8 cellular contexts compared by ENCODE assay signal in genomic region chr16:47037746-47038458, GRCh38.
A peak's percentile ranks its signal among the peaks of the same experiment; 100 is the strongest.
DNase-seq lines count a peak whose midpoint lies in the region; ATAC-seq and TF ChIP-seq lines count a peak whose summit lies in the region.

No MANE protein-coding gene starts in this region.

- TF ChIP-seq CTCF in AG10803 (conservative IDR thresholded peaks at IDR 0.05; ENCODE audit: low read length) (peak; percentile 75), lower lobe of right lung (IDR thresholded peaks at IDR 0.05) (peak; percentile 95)

- CTCF ChIA-PET in activated CD4-positive, alpha-beta T cell treated with anti-CD3 and anti-CD28 coated beads, Interleukin-2, amount 10 ng/mL, durations not matched to agents 7 days and 5 days (lab: Charles Lee) = interaction anchor here (0.6 to 2.1 kb wide), 29 partner anchors 9 to 1127 kb away, joined by 3 to 15 read pairs (median 4); partner anchors contain the start of genes ITFG1, NETO2 and PHKB

- no peaks in the 10 kb centered on the region for H3K36me3 Mint-ChIP-seq in activated CD4-positive, alpha-beta T cell treated with anti-CD3 and anti-CD28 coated beads, Interleukin-2, amount 10 ng/mL, durations not matched to agents 7 days and 5 days (ENCODE audit: low read depth)

- peak; percentile 68 for DNase-seq in AG10803 (ENCODE audit: low read depth)
- peak; percentile 32 to 80 for DNase-seq in NCI-H446 (lab: John Stamatoyannopoulos, UW)
- peak; percentile 88 for DNase-seq in activated CD4-positive, alpha-beta T cell treated with anti-CD3 and anti-CD28 coated beads, Interleukin-2, amount 10 ng/mL, durations not matched to agents 7 days and 5 days
- peak; percentile 85 for DNase-seq in dermis blood vessel endothelial cell
- DNase-seq in lower lobe of right lung = peak; percentile 93
- peak; percentile 85 to 94 for DNase-seq in stimulated activated CD4-positive, alpha-beta T cell treated with anti-CD3 and anti-CD28 coated beads, Interleukin-4, amount 100 ng/mL, for 48 hours (ENCODE audit: low read depth in 2 of 2)

- H3K4me1 ChIP-seq in lower lobe of right lung = peaks cover 4% of the 10 kb centered on the region

- H3K27ac Mint-ChIP-seq in activated CD4-positive, alpha-beta T cell treated with anti-CD3 and anti-CD28 coated beads, Interleukin-2, amount 10 ng/mL, durations not matched to agents 7 days and 5 days = no peak overlapping the region

- H3K9me3 ChIP-seq in lower lobe of right lung = no peaks in the 10 kb centered on the region

- H3K27me3 Mint-ChIP-seq in activated CD4-positive, alpha-beta T cell treated with anti-CD3 and anti-CD28 coated beads, Interleukin-2, amount 10 ng/mL, durations not matched to agents 7 days and 5 days = peaks cover 9% of the 10 kb centered on the region

- intact Hi-C loops in lower lobe of right lung (cut with DNase I) = no loop called here

- H3K36me3 ChIP-seq in lower lobe of right lung = no peaks in the 10 kb centered on the region

- peak overlapping the region; percentile 71 for H3K4me3 ChIP-seq in AG10803 (ENCODE audit: low read length)
- peak overlapping the region; percentile 63 for H3K4me3 ChIP-seq in lower lobe of right lung

- peak; percentile 83 for ATAC-seq in GM18861 (IDR thresholded peaks at IDR 0.05; ENCODE audit: unreplicated experiment)
- peak; percentile 86 for ATAC-seq in HG03066 (IDR thresholded peaks at IDR 0.05; ENCODE audit: low read depth, unreplicated experiment)
- ATAC-seq in lower lobe of right lung = peak; percentile 98 to 99

- no peaks in the 10 kb centered on the region for H3K9me3 Mint-ChIP-seq in activated CD4-positive, alpha-beta T cell treated with anti-CD3 and anti-CD28 coated beads, Interleukin-2, amount 10 ng/mL, durations not matched to agents 7 days and 5 days

- H3K4me3 Mint-ChIP-seq in activated CD4-positive, alpha-beta T cell treated with anti-CD3 and anti-CD28 coated beads, Interleukin-2, amount 10 ng/mL, durations not matched to agents 7 days and 5 days = peak overlapping the region; percentile 73

- peaks cover 11% of the 10 kb centered on the region for H3K27me3 ChIP-seq in lower lobe of right lung (ENCODE audit: low read depth)

- POLR2A ChIA-PET in activated CD4-positive, alpha-beta T cell treated with anti-CD3 and anti-CD28 coated beads, Interleukin-2, amount 10 ng/mL, durations not matched to agents 7 days and 5 days (lab: Charles Lee) = no interaction called here

- H3K27ac ChIP-seq in lower lobe of right lung = peak overlapping the region; percentile 55

- peaks cover 5% of the 10 kb centered on the region for H3K4me1 Mint-ChIP-seq in activated CD4-positive, alpha-beta T cell treated with anti-CD3 and anti-CD28 coated beads, Interleukin-2, amount 10 ng/mL, durations not matched to agents 7 days and 5 days

Comparison
In these comparisons a context has a peak if more than half of its experiments do, and no peak if none do; other contexts are left out.
1. Peak in every context shown above with its lines: DNase-seq, ATAC-seq, H3K4me3 ChIP-seq and H3K27ac ChIP-seq.